In genomic region chr6:129251669-129252376, GRCh38 we compare ENCODE assay signal across 8 cellular contexts.
DNase-seq lines count a peak whose midpoint lies in the region; ATAC-seq, FAIRE-seq and TF ChIP-seq lines count a peak whose summit lies in the region.

No MANE protein-coding gene starts in this region.

- H3K9me3 ChIP-seq in AG04450 (ENCODE audit: control insufficient read depth, insufficient read depth, low read length) = no peaks in the 10 kb centered on the region

- no peaks in the 10 kb centered on the region for H3K36me3 ChIP-seq in bronchial epithelial cell (ENCODE audit: control insufficient read depth, insufficient read depth, low read length)

- peak; percentile 33 for FAIRE-seq in GM12892 (lab: Jason Lieb, UNC)
- no peak for FAIRE-seq in bronchial epithelial cell (lab: Jason Lieb, UNC)

- peak; percentile 89 for ATAC-seq in HG02763 (IDR thresholded peaks at IDR 0.05; ENCODE audit: unreplicated experiment)

- CTCF ChIA-PET in AG04450 (lab: Charles Lee) = interaction anchor here (1.0 to 3.8 kb wide), 16 partner anchors 10 to 539 kb away, joined by 3 to 33 read pairs (median 4); no protein-coding TSS in a partner anchor

- DNase-seq in AG04450 (ENCODE audit: low read depth, low spot score) = peak; percentile 32
- DNase-seq in GM12892 (ENCODE audit: insufficient read length) = no peak
- DNase-seq in NCI-H1105 (lab: John Stamatoyannopoulos, UW) = peak; percentile 53
- peak; percentile 29 for DNase-seq in T1000 (lab: John Stamatoyannopoulos, UW)
- DNase-seq in bronchial epithelial cell (ENCODE audit: low read depth) = peak; percentile 76
- peak; percentile 61 for DNase-seq in kidney glomerular epithelial cell (lab: John Stamatoyannopoulos, UW)
- DNase-seq in stimulated activated CD4-positive, alpha-beta T cell treated with anti-CD3 and anti-CD28 coated beads, TNF-alpha, amount 100 ng/mL, for 4 hours (ENCODE audit: low read depth in 3 of 3) = peak in 2 of 3 experiments; percentile 36 to 38

- no peak overlapping the region for H3K4me3 ChIP-seq in AG04450 (ENCODE audit: low read depth, low read length)
- H3K4me3 ChIP-seq in bronchial epithelial cell (ENCODE audit: low read depth, low read length) = no peak overlapping the region

- TF ChIP-seq POLR2A in GM12892 (IDR thresholded peaks at IDR 0.05; ENCODE audit: low read depth, low read length) = no peak

- no peaks in the 10 kb centered on the region for H3K27me3 ChIP-seq in AG04450 (ENCODE audit: control insufficient read depth, insufficient read depth, low read length)
- no peaks in the 10 kb centered on the region for H3K27me3 ChIP-seq in bronchial epithelial cell (ENCODE audit: control insufficient read depth, insufficient read depth, low read length)

- H3K27ac ChIP-seq in AG04450 (ENCODE audit: low read depth, low read length) = no peak overlapping the region

- peak; percentile 86 for TF ChIP-seq CTCF in AG04450 (IDR thresholded peaks at IDR 0.05; ENCODE audit: low read depth, low read length)
- peak; percentile 73 for TF ChIP-seq CTCF in bronchial epithelial cell (IDR thresholded peaks at IDR 0.05; ENCODE audit: insufficient read depth, low read length, severe bottlenecking)

- POLR2A ChIA-PET in AG04450 (lab: Yijun Ruan, JAX) = no interaction called here
